20 cellular contexts compared by ENCODE assay signal in genomic region chr19:17753976-17754375, GRCh38. TPM values are rescaled to one million over a fixed set of nuclear protein-coding genes. Genes with fewer than 3 reads are reported as not detected.
DNase-seq lines count a peak whose midpoint lies in the region; ATAC-seq and TF ChIP-seq lines count a peak whose summit lies in the region.
"Had no signal": no experiment of that assay in that cellular context is flagged by ENCODE, and none has a peak within 500 bp of the region (broad histone marks: within the 10 kb centered on the region; RNA-seq: fewer than 3 reads in every experiment).

No MANE protein-coding gene starts in this region.

- peak overlapping the region; percentile 79 for H3K27ac Mint-ChIP-seq in activated T-cell treated with anti-CD3 and anti-CD28 coated beads, Interleukin-2, amount 50 U/mL, for 24 hours
- peak overlapping the region; percentile 61 for H3K27ac Mint-ChIP-seq in T-helper 17 cell
- H3K27ac Mint-ChIP-seq in endothelial cell (ENCODE audit: unreplicated experiment): no peak overlapping the region
- H3K27ac Mint-ChIP-seq: activated T-cell treated with anti-CD3 and anti-CD28 coated beads, Interleukin-2, amount 50 U/mL, for 72 hours had no signal

- H3K36me3 Mint-ChIP-seq in activated T-cell treated with anti-CD3 and anti-CD28 coated beads, Interleukin-2, amount 50 U/mL, for 24 hours (ENCODE audit: low read depth): peaks cover 59% of the 10 kb centered on the region
- peaks cover 16% of the 10 kb centered on the region for H3K36me3 Mint-ChIP-seq in activated T-cell treated with anti-CD3 and anti-CD28 coated beads, Interleukin-2, amount 50 U/mL, for 4 hours (ENCODE audit: insufficient read depth)
- H3K36me3 Mint-ChIP-seq in T-helper 17 cell (ENCODE audit: low read depth) (peaks cover 8% of the 10 kb centered on the region), endothelial cell (ENCODE audit: low read depth, unreplicated experiment) (no peaks in the 10 kb centered on the region)

- H3K4me1 Mint-ChIP-seq in activated T-cell treated with anti-CD3 and anti-CD28 coated beads, Interleukin-2, amount 50 U/mL, for 24 hours (ENCODE audit: low read depth): peaks cover 68% of the 10 kb centered on the region
- H3K4me1 Mint-ChIP-seq in activated T-cell treated with anti-CD3 and anti-CD28 coated beads, Interleukin-2, amount 50 U/mL, for 4 hours (ENCODE audit: low read depth): peaks cover 49% of the 10 kb centered on the region
- H3K4me1 Mint-ChIP-seq in T-helper 17 cell (peaks cover 34% of the 10 kb centered on the region), endothelial cell (ENCODE audit: unreplicated experiment) (peaks cover 3% of the 10 kb centered on the region)

- H3K4me3 Mint-ChIP-seq in activated T-cell treated with anti-CD3 and anti-CD28 coated beads, Interleukin-2, amount 50 U/mL, for 24 hours: no peak overlapping the region
- no peak overlapping the region for H3K4me3 Mint-ChIP-seq in activated T-cell treated with anti-CD3 and anti-CD28 coated beads, Interleukin-2, amount 50 U/mL, for 4 hours
- H3K4me3 Mint-ChIP-seq in T-helper 17 cell: peak overlapping the region; percentile 36
- H3K4me3 Mint-ChIP-seq in endothelial cell (ENCODE audit: unreplicated experiment): no peak overlapping the region

- H3K9me3 ChIP-seq in T-helper 17 cell (ENCODE audit: control insufficient read depth, low read length, poor library complexity, severe bottlenecking): no peaks in the 10 kb centered on the region
- H3K9me3 ChIP-seq: heart right ventricle, pancreas, uterus had no signal

- no peak for DNase-seq in activated T-cell treated with anti-CD3 and anti-CD28 coated beads, Interleukin-2, amount 50 U/mL, for 24 hours
- no peak for DNase-seq in activated T-cell treated with anti-CD3 and anti-CD28 coated beads, Interleukin-2, amount 50 U/mL, for 4 hours
- DNase-seq in T-helper 17 cell (no peak), inferior parietal cortex (ENCODE audit: extremely low spot score) (peak; percentile 69), superior temporal gyrus (ENCODE audit: extremely low spot score) (peak; percentile 88), endothelial cell (ENCODE audit: low spot score) (no peak), T-helper 2 cell (no peak), HPDE6-E6E7 (ENCODE audit: extremely low spot score) (no peak)
- DNase-seq: activated CD4-positive, alpha-beta T cell treated with anti-CD3 and anti-CD28 coated beads for 1 hour; activated T-cell treated with anti-CD3 and anti-CD28 coated beads, Interleukin-2, amount 50 U/mL, for 72 hours; DMS79; heart right ventricle; left ventricle myocardium superior; NCI-H1048; NCI-H69; pancreas; uterus had no signal

- no peaks in the 10 kb centered on the region for H3K9me3 Mint-ChIP-seq in activated T-cell treated with anti-CD3 and anti-CD28 coated beads, Interleukin-2, amount 50 U/mL, for 24 hours
- no peaks in the 10 kb centered on the region for H3K9me3 Mint-ChIP-seq in activated T-cell treated with anti-CD3 and anti-CD28 coated beads, Interleukin-2, amount 50 U/mL, for 4 hours
- no peaks in the 10 kb centered on the region for H3K9me3 Mint-ChIP-seq in endothelial cell (ENCODE audit: unreplicated experiment)
- H3K9me3 Mint-ChIP-seq: activated T-cell treated with anti-CD3 and anti-CD28 coated beads, Interleukin-2, amount 50 U/mL, for 72 hours had no signal

- no peak for ATAC-seq in activated T-cell treated with anti-CD3 and anti-CD28 coated beads, Interleukin-2, amount 50 U/mL, for 4 hours
- no peak for ATAC-seq in T-helper 17 cell
- ATAC-seq: activated T-cell treated with anti-CD3 and anti-CD28 coated beads, Interleukin-2, amount 50 U/mL, for 72 hours; heart right ventricle; left ventricle myocardium superior; pancreas had no signal

- no peak for TF ChIP-seq CTCF in endothelial cell (IDR thresholded peaks at IDR 0.05; ENCODE audit: unreplicated experiment)

- H3K27me3 Mint-ChIP-seq in activated T-cell treated with anti-CD3 and anti-CD28 coated beads, Interleukin-2, amount 50 U/mL, for 24 hours: no peaks in the 10 kb centered on the region
- H3K27me3 Mint-ChIP-seq in activated T-cell treated with anti-CD3 and anti-CD28 coated beads, Interleukin-2, amount 50 U/mL, for 4 hours (ENCODE audit: low read depth): no peaks in the 10 kb centered on the region
- H3K27me3 Mint-ChIP-seq in T-helper 17 cell (no peaks in the 10 kb centered on the region), endothelial cell (ENCODE audit: unreplicated experiment) (peaks cover 10% of the 10 kb centered on the region)

RNA-seq across cellular contexts. Expression of gene FCHO1, which starts 2.7 kb away (rescaled TPM):
- 10 to 100 TPM; 53.0 to 60.4 (median 56.2) TPM for total RNA-seq in activated T-cell treated with anti-CD3 and anti-CD28 coated beads, Interleukin-2, amount 50 U/mL, for 4 hours
- total RNA-seq in T-helper 17 cell: 10 to 100 TPM; 69.2 to 71.9 TPM
- total RNA-seq in endothelial cell (ENCODE audit: unreplicated experiment): 2.7 TPM

RNA-seq across cellular contexts. Expression of gene MAP1S, which starts 34.7 kb away (rescaled TPM):
- total RNA-seq in activated T-cell treated with anti-CD3 and anti-CD28 coated beads, Interleukin-2, amount 50 U/mL, for 4 hours: 10 to 100 TPM; 75.7 to 81.4 (median 79.3) TPM
- total RNA-seq in T-helper 17 cell (10 to 100 TPM; 34.6 to 36.0 TPM), endothelial cell (ENCODE audit: unreplicated experiment) (173 TPM)

RNA-seq across cellular contexts. Expression of gene B3GNT3, which starts 41.0 kb away (rescaled TPM):
- total RNA-seq in activated T-cell treated with anti-CD3 and anti-CD28 coated beads, Interleukin-2, amount 50 U/mL, for 4 hours: under 1 TPM; 0.38 to 0.52 (median 0.45) TPM
- total RNA-seq in T-helper 17 cell (under 1 TPM; 0.52 to 0.94 TPM), endothelial cell (ENCODE audit: unreplicated experiment) (0.77 TPM)
- total RNA-seq: endothelial cell of umbilical vein, H4, heart right ventricle, left ventricle myocardium superior, SK-MEL-5 had no signal

Comparison
In these comparisons a context has a peak if more than half of its experiments do, and no peak if none do; other contexts are left out.
1. DNase-seq: peak in inferior parietal cortex (single experiment) and superior temporal gyrus (single experiment); none in activated T-cell treated with anti-CD3 and anti-CD28 coated beads, Interleukin-2, amount 50 U/mL, for 24 hours (single experiment), activated T-cell treated with anti-CD3 and anti-CD28 coated beads, Interleukin-2, amount 50 U/mL, for 4 hours (single experiment), T-helper 17 cell (0 of 3), endothelial cell (single experiment), T-helper 2 cell (0 of 5) and HPDE6-E6E7 (single experiment).
2. RNA of gene FCHO1, which starts 2.7 kb away (total RNA-seq): 69.2 to 71.9 TPM in T-helper 17 cell and 53.0 to 60.4 TPM in activated T-cell treated with anti-CD3 and anti-CD28 coated beads, Interleukin-2, amount 50 U/mL, for 4 hours; 2.7 TPM in endothelial cell (single experiment); every median in the first group is over 10 times any median in the second.